In genomic region chr7:55476071-55476803, GRCh38 we compare ENCODE assay signal across 12 cellular contexts.
A peak's percentile ranks its signal among the peaks of the same experiment; 100 is the strongest.
DNase-seq lines count a peak whose midpoint lies in the region; ATAC-seq and TF ChIP-seq lines count a peak whose summit lies in the region.
"Had no signal": no experiment of that assay in that cellular context is flagged by ENCODE, and none has a peak within 500 bp of the region (broad histone marks: within the 10 kb centered on the region; RNA-seq: fewer than 3 reads in every experiment).

No MANE protein-coding gene starts in this region.

- H3K4me3 Mint-ChIP-seq in T-helper 2 cell treated with Interferon-gamma antibody and Interleukin-4, amounts not matched to agents 5 μg/mL and 100 μg/mL, for 36 hours, result peak overlapping the region; percentile 60
- no peak overlapping the region for H3K4me3 Mint-ChIP-seq in activated B cell treated with CpG ODN at 0.5 μM for 24 hours

- ATAC-seq in activated B cell treated with CpG ODN at 0.5 μM for 24 hours (ENCODE audit: low read depth) (no peak), GM21447 (IDR thresholded peaks at IDR 0.05; ENCODE audit: unreplicated experiment) (no peak)

- peaks cover 18% of the 10 kb centered on the region for H3K36me3 Mint-ChIP-seq in T-helper 2 cell treated with Interferon-gamma antibody and Interleukin-4, amounts not matched to agents 5 μg/mL and 100 μg/mL, for 36 hours (ENCODE audit: low read depth)
- peaks cover 76% of the 10 kb centered on the region for H3K36me3 Mint-ChIP-seq in activated B cell treated with CpG ODN at 0.5 μM for 24 hours (ENCODE audit: low read depth)

- no peaks in the 10 kb centered on the region for H3K27me3 Mint-ChIP-seq in T-helper 2 cell treated with Interferon-gamma antibody and Interleukin-4, amounts not matched to agents 5 μg/mL and 100 μg/mL, for 36 hours (ENCODE audit: low read depth)
- no peaks in the 10 kb centered on the region for H3K27me3 Mint-ChIP-seq in activated B cell treated with CpG ODN at 0.5 μM for 24 hours

- POLR2A ChIA-PET in activated B cell treated with CpG ODN at 0.5 μM for 24 hours (lab: Charles Lee), result no interaction called here

- no peaks in the 10 kb centered on the region for H3K9me3 Mint-ChIP-seq in T-helper 2 cell treated with Interferon-gamma antibody and Interleukin-4, amounts not matched to agents 5 μg/mL and 100 μg/mL, for 36 hours
- H3K9me3 Mint-ChIP-seq in activated B cell treated with CpG ODN at 0.5 μM for 24 hours, result no peaks in the 10 kb centered on the region

- H3K27ac Mint-ChIP-seq in T-helper 2 cell treated with Interferon-gamma antibody and Interleukin-4, amounts not matched to agents 5 μg/mL and 100 μg/mL, for 36 hours, result peak overlapping the region; percentile 74
- H3K27ac Mint-ChIP-seq in activated B cell treated with CpG ODN at 0.5 μM for 24 hours, result peak overlapping the region; percentile 35

- H3K4me1 Mint-ChIP-seq in T-helper 2 cell treated with Interferon-gamma antibody and Interleukin-4, amounts not matched to agents 5 μg/mL and 100 μg/mL, for 36 hours (ENCODE audit: low read depth), result peaks cover 45% of the 10 kb centered on the region
- peaks cover 47% of the 10 kb centered on the region for H3K4me1 Mint-ChIP-seq in activated B cell treated with CpG ODN at 0.5 μM for 24 hours

- intact Hi-C loops in activated B cell treated with CpG ODN at 0.5 μM for 24 hours (cut with micrococcal nuclease), result no loop called here

- CTCF ChIA-PET in activated B cell treated with CpG ODN at 0.5 μM for 24 hours (lab: Charles Lee), result no interaction called here

- TF ChIP-seq CTCF in activated B cell treated with CpG ODN at 0.5 μM for 24 hours (IDR thresholded peaks at IDR 0.05), result no peak

- DNase-seq in T-helper 2 cell treated with Interferon-gamma antibody and Interleukin-4, amounts not matched to agents 5 μg/mL and 100 μg/mL, for 36 hours (ENCODE audit: low spot score), result no peak
- DNase-seq in T-helper 2 cell (no peak), activated B cell treated with CpG ODN at 0.5 μM for 24 hours (no peak), fibroblast of gingiva (ENCODE audit: low read depth) (peak; percentile 64), smooth muscle cell of the brain vasculature (ENCODE audit: low read depth, low spot score) (peak; percentile 91), middle frontal gyrus (ENCODE audit: extremely low spot score, low spot score) (no peak), amniotic stem cell (lab: John Stamatoyannopoulos, UW) (no peak)
- DNase-seq: left cardiac atrium, NCI-H82, tibial artery, WERI-Rb-1 had no signal

Comparison
In these comparisons a context has a peak if more than half of its experiments do, and no peak if none do; other contexts are left out.
1. DNase-seq: peak in fibroblast of gingiva (single experiment) and smooth muscle cell of the brain vasculature (single experiment); none in T-helper 2 cell treated with Interferon-gamma antibody and Interleukin-4, amounts not matched to agents 5 μg/mL and 100 μg/mL, for 36 hours (single experiment), T-helper 2 cell (0 of 5), activated B cell treated with CpG ODN at 0.5 μM for 24 hours (single experiment), middle frontal gyrus (single experiment) and amniotic stem cell (single experiment).